Comparison of ENCODE assay signal across 17 cellular contexts in the genomic region with DNA sequence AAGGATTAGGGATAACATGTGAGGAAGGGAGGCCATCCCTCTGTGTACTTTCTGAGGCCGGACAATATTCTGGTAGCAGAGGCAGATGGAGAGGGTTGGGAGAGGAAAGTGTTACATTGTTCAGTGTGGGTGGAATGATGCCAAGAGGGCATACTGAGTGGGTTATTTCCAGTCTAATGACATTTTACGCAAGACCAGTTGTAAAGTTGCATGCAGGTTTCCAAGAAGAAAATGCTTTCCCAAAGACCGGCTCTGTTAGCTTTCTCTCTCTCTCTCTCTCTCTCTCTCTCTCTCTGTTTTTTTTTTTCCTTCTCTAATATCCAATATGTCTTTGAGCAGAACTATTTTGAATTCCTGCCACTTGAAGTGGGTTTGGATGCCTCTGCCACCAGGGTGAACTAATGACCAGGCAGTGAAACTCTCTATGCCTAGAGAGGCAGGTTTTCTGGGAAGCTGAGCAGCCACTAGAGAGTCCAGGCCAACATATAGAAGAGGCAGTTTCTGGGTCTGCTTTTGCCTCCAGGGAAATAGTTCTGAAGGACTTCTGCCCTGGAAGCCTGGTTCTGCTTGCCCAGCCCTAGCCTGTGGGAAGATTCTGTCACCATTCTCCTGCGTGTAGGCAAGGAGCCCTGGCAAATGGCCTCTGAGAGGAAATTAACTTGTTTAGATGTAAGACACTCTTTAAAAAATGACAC. TPM values are rescaled to one million over a fixed set of nuclear protein-coding genes. Genes with fewer than 3 reads are reported as not detected.
DNase-seq lines count a peak whose midpoint lies in the region; ATAC-seq and TF ChIP-seq lines count a peak whose summit lies in the region.
"Had no signal": no experiment of that assay in that cellular context is flagged by ENCODE, and none has a peak within 500 bp of the region (broad histone marks: within the 10 kb centered on the region; RNA-seq: fewer than 3 reads in every experiment).

No MANE protein-coding gene starts in this region.

- H3K9me3 ChIP-seq in BE2C: no peaks in the 10 kb centered on the region
- H3K9me3 ChIP-seq: Peyer's patch had no signal

- no peaks in the 10 kb centered on the region for H3K9me3 Mint-ChIP-seq in HFFc6
- H3K9me3 Mint-ChIP-seq in activated T-cell treated with anti-CD3 and anti-CD28 coated beads, Interleukin-2, amount 50 U/mL, for 24 hours: peaks cover 9% of the 10 kb centered on the region

- no peak overlapping the region for H3K27ac Mint-ChIP-seq in HFFc6
- no peak overlapping the region for H3K27ac Mint-ChIP-seq in activated T-cell treated with anti-CD3 and anti-CD28 coated beads, Interleukin-2, amount 50 U/mL, for 24 hours
- H3K27ac Mint-ChIP-seq: activated B cell treated with CpG ODN at 0.5 μM for 24 hours; activated naive CD8-positive, alpha-beta T cell had no signal

- H3K4me1 Mint-ChIP-seq in HFFc6 (ENCODE audit: low read depth): peaks cover 6% of the 10 kb centered on the region
- H3K4me1 Mint-ChIP-seq in activated T-cell treated with anti-CD3 and anti-CD28 coated beads, Interleukin-2, amount 50 U/mL, for 24 hours (ENCODE audit: low read depth): no peaks in the 10 kb centered on the region
- H3K4me1 Mint-ChIP-seq: activated B cell treated with CpG ODN at 0.5 μM for 24 hours had no signal

- no peak overlapping the region for H3K4me3 Mint-ChIP-seq in HFFc6
- H3K4me3 Mint-ChIP-seq in activated T-cell treated with anti-CD3 and anti-CD28 coated beads, Interleukin-2, amount 50 U/mL, for 24 hours: no peak overlapping the region
- H3K4me3 Mint-ChIP-seq: activated B cell treated with CpG ODN at 0.5 μM for 24 hours; activated naive CD8-positive, alpha-beta T cell had no signal

- in situ Hi-C loops in astrocyte of the spinal cord (cut with HindIII; ENCODE audit: low sequenced_read_pairs): no loop called here

- DNase-seq in HFFc6 (peak; percentile 19), astrocyte of the spinal cord (ENCODE audit: low read depth, low spot score) (peak; percentile 31), foreskin fibroblast (peak; percentile 61 to 75), stromal cell of bone marrow (ENCODE audit: low read depth) (peak; percentile 31), activated gamma-delta T cell treated with Interleukin-2 at 50 U/mL for 16 hours (no peak), foreskin keratinocyte (no peak), BE2C (no peak)
- no peak for DNase-seq in activated T-cell treated with anti-CD3 and anti-CD28 coated beads, Interleukin-2, amount 50 U/mL, for 24 hours
- DNase-seq: activated B cell treated with CpG ODN at 0.5 μM for 24 hours, hippocampal formation, left colon, NCI-H1417 treated with DMSO at 0.1 percent for 48 hours, NCI-H69, Peyer's patch, SW 1271 had no signal

- no peak overlapping the region for H3K27ac ChIP-seq in foreskin keratinocyte
- H3K27ac ChIP-seq: KMS-11, Peyer's patch had no signal

- no peaks in the 10 kb centered on the region for H3K27me3 Mint-ChIP-seq in HFFc6 (ENCODE audit: insufficient read depth)
- H3K27me3 Mint-ChIP-seq in activated T-cell treated with anti-CD3 and anti-CD28 coated beads, Interleukin-2, amount 50 U/mL, for 24 hours: peaks cover 35% of the 10 kb centered on the region

- H3K4me3 ChIP-seq in astrocyte of the spinal cord (ENCODE audit: low read depth, low read length) (no peak overlapping the region), foreskin fibroblast (ENCODE audit: low read depth in 1 of 2, low read length in 2 of 2) (no peak overlapping the region), BE2C (ENCODE audit: low read depth, low read length) (no peak overlapping the region)
- H3K4me3 ChIP-seq: Peyer's patch had no signal

- H3K27me3 ChIP-seq in foreskin keratinocyte: no peaks in the 10 kb centered on the region
- H3K27me3 ChIP-seq in BE2C: no peaks in the 10 kb centered on the region
- H3K27me3 ChIP-seq: Peyer's patch had no signal

- H3K36me3 Mint-ChIP-seq in HFFc6 (ENCODE audit: low read depth): no peaks in the 10 kb centered on the region
- no peaks in the 10 kb centered on the region for H3K36me3 Mint-ChIP-seq in activated T-cell treated with anti-CD3 and anti-CD28 coated beads, Interleukin-2, amount 50 U/mL, for 24 hours (ENCODE audit: low read depth)

- no peaks in the 10 kb centered on the region for H3K36me3 ChIP-seq in BE2C
- H3K36me3 ChIP-seq: Peyer's patch had no signal

- H3K4me1 ChIP-seq in foreskin keratinocyte: no peaks in the 10 kb centered on the region
- H3K4me1 ChIP-seq in BE2C: no peaks in the 10 kb centered on the region
- H3K4me1 ChIP-seq: Peyer's patch had no signal

- no peak for ATAC-seq in foreskin keratinocyte
- ATAC-seq: left colon had no signal

- TF ChIP-seq CTCF in HFFc6 (IDR thresholded peaks at IDR 0.05) (peak; percentile 14; the same call in 1 of the 2 replicates), astrocyte of the spinal cord (IDR thresholded peaks at IDR 0.05; ENCODE audit: low read depth, low read length) (no peak), foreskin fibroblast (IDR thresholded peaks at IDR 0.05; ENCODE audit: low read depth, low read length) (no peak), foreskin keratinocyte (conservative IDR thresholded peaks at IDR 0.05) (no peak), BE2C (IDR thresholded peaks at IDR 0.05; ENCODE audit: low read depth, low read length) (no peak)

RNA-seq across cellular contexts. Expression of a gene that starts 24.4 kb away (rescaled TPM):
- not detected for total RNA-seq in HFFc6 (2021; fragmentation: NEBNext Ultra II Directional; extraction: Animal tissue kit (Norgen Biotek cat#: 25700))
- not detected in 2 replicates for total RNA-seq in foreskin keratinocyte
- polyA plus RNA-seq in foreskin keratinocyte: not detected in 2 replicates
- polyA plus RNA-seq in BE2C (2012; ENCODE audit: insufficient read depth, insufficient read length, low read depth): not detected
- total RNA-seq: activated B cell treated with CpG ODN at 0.5 μM for 24 hours had no signal

Comparison
In these comparisons a context has a peak if more than half of its experiments do, and no peak if none do; other contexts are left out.
1. DNase-seq: peak in HFFc6 (single experiment), astrocyte of the spinal cord (single experiment), foreskin fibroblast (2 of 2) and stromal cell of bone marrow (single experiment); none in activated T-cell treated with anti-CD3 and anti-CD28 coated beads, Interleukin-2, amount 50 U/mL, for 24 hours (single experiment), activated gamma-delta T cell treated with Interleukin-2 at 50 U/mL for 16 hours (single experiment), foreskin keratinocyte (0 of 2) and BE2C (single experiment).